In genomic region chr2:6493669-6494068, GRCh38 we compare ENCODE assay signal across 21 cellular contexts.
DNase-seq lines count a peak whose midpoint lies in the region; ATAC-seq, FAIRE-seq and TF ChIP-seq lines count a peak whose summit lies in the region.
"Had no signal": no experiment of that assay in that cellular context is flagged by ENCODE, and none has a peak within 500 bp of the region (broad histone marks: within the 10 kb centered on the region; RNA-seq: fewer than 3 reads in every experiment).

No MANE protein-coding gene starts in this region.

- TF ChIP-seq CTCF in LNCaP clone FGC (IDR thresholded peaks at IDR 0.05; ENCODE audit: control insufficient read depth, extremely low read depth, insufficient read depth) (no peak), VCaP (conservative IDR thresholded peaks at IDR 0.05) (no peak), pancreas (IDR thresholded peaks at IDR 0.05) (no peak)

- H3K36me3 ChIP-seq in pancreas: no peaks in the 10 kb centered on the region
- H3K36me3 ChIP-seq: BE2C, BLaER1 had no signal

- H3K4me3 ChIP-seq in LNCaP clone FGC (ENCODE audit: low read depth, low read length) (no peak overlapping the region), pancreas (no peak overlapping the region)
- H3K4me3 ChIP-seq: BLaER1 had no signal

- intact Hi-C loops in pancreas (cut with DNase I): no loop called here

- H3K9me3 ChIP-seq in pancreas: no peaks in the 10 kb centered on the region
- H3K9me3 ChIP-seq: BE2C, Caco-2 had no signal

- no peaks in the 10 kb centered on the region for H3K27me3 ChIP-seq in pancreas
- H3K27me3 ChIP-seq: BE2C, BLaER1 had no signal

- ATAC-seq in pancreas: peak; percentile 22 to 59 (median 30)
- ATAC-seq in HG03378 (IDR thresholded peaks at IDR 0.05; ENCODE audit: unreplicated experiment): no peak
- ATAC-seq: CD8-positive, alpha-beta T cell had no signal

- DNase-seq in LNCaP clone FGC (ENCODE audit: low read depth): peak; percentile 53
- no peak for DNase-seq in pancreas
- no peak for DNase-seq in stimulated activated CD4-positive, alpha-beta T cell treated with anti-CD3 and anti-CD28 coated beads, Interleukin-2, amount 100 ng/mL, for 48 hours
- DNase-seq in hippocampal formation (lab: John Stamatoyannopoulos, UW): no peak
- DNase-seq: 8988T; ACHN; BE2C; C1 segment of cervical spinal cord; Caco-2; Calu3; CD4-positive, alpha-beta T cell; CD8-positive, alpha-beta T cell; DMS79 treated with DMSO at 0.1 percent for 48 hours; GF-D8 had no signal

- H3K27ac ChIP-seq in VCaP: peak overlapping the region; percentile 80
- no peak overlapping the region for H3K27ac ChIP-seq in pancreas
- H3K27ac ChIP-seq: BLaER1 had no signal

- H3K4me1 ChIP-seq in pancreas: peaks cover 0 to 4% (median 4%) of the 10 kb centered on the region in 3 donors
- H3K4me1 ChIP-seq: BE2C, BLaER1, Caco-2 had no signal

- WGBS in pancreas, 2 donors: 24 to 55% methylated on average over 1 of the region's 1 CpG

- no peak for FAIRE-seq in pancreas (lab: Jason Lieb, UNC)
- FAIRE-seq: A204.1, D721Med, G401.6, GM12891 had no signal
